In genomic region chr20:48711044-48711428, GRCh38 we compare ENCODE assay signal across 17 cellular contexts.
"Had no signal": no experiment of that assay in that cellular context is flagged by ENCODE, and none has a peak within 500 bp of the region (broad histone marks: within the 10 kb centered on the region; RNA-seq: fewer than 3 reads in every experiment).

No MANE protein-coding gene starts in this region.

- H3K27ac Mint-ChIP-seq: activated CD8-positive, alpha-beta T cell treated with anti-CD3 and anti-CD28 coated beads for 36 hours; endodermal cell had no signal

- DNase-seq: activated CD8-positive, alpha-beta T cell treated with anti-CD3 and anti-CD28 coated beads for 36 hours; activated gamma-delta T cell; activated T-cell treated with anti-CD3 and anti-CD28 coated beads, Interleukin-2, amount 50 U/mL, for 48 hours; endodermal cell; left ventricle myocardium inferior; mucosa of descending colon; naive thymus-derived CD4-positive, alpha-beta T cell; occipital lobe; psoas muscle; SHP77; SK-N-SH; stimulated activated CD4-positive, alpha-beta T cell treated with anti-CD3 and anti-CD28 coated beads, Interleukin-2, amount 100 ng/mL, for 24 hours; T-helper 1 cell; transverse colon had no signal

- H3K4me1 ChIP-seq: psoas muscle had no signal

- H3K9me3 ChIP-seq: gastroesophageal sphincter, left ventricle myocardium inferior, mucosa of descending colon, psoas muscle, SK-N-SH, transverse colon had no signal

- H3K9ac ChIP-seq: SK-N-SH had no signal

- H3K4me3 ChIP-seq: gastroesophageal sphincter, left ventricle myocardium inferior, mucosa of descending colon, psoas muscle, transverse colon had no signal

- H3K4me2 ChIP-seq: SK-N-SH had no signal

- H3K36me3 ChIP-seq: left ventricle myocardium inferior, transverse colon had no signal

- H3K27me3 ChIP-seq: gastroesophageal sphincter, transverse colon had no signal

- H3K9me3 Mint-ChIP-seq: activated CD8-positive, alpha-beta T cell treated with anti-CD3 and anti-CD28 coated beads for 36 hours; activated naive CD4-positive, alpha-beta T cell treated with anti-CD3 and anti-CD28 coated beads, Interleukin-2, amount 50 U/mL, for 72 hours; endodermal cell had no signal

- H3K4me3 Mint-ChIP-seq: activated CD8-positive, alpha-beta T cell treated with anti-CD3 and anti-CD28 coated beads for 36 hours; endodermal cell had no signal

- H3K27ac ChIP-seq: gastroesophageal sphincter, left ventricle myocardium inferior, psoas muscle, transverse colon, VCaP had no signal

- H3K27me3 Mint-ChIP-seq: activated CD8-positive, alpha-beta T cell treated with anti-CD3 and anti-CD28 coated beads for 36 hours; naive thymus-derived CD4-positive, alpha-beta T cell had no signal
